In genomic region chr17:37213927-37214326, GRCh38 we compare ENCODE assay signal across 24 cellular contexts.
"Had no signal": no experiment of that assay in that cellular context is flagged by ENCODE, and none has a peak within 500 bp of the region (broad histone marks: within the 10 kb centered on the region; RNA-seq: fewer than 3 reads in every experiment).

No MANE protein-coding gene starts in this region.

- H3K4me1 Mint-ChIP-seq: T-cell had no signal

- H3K27ac Mint-ChIP-seq: T-cell had no signal

- H3K27me3 Mint-ChIP-seq: T-cell had no signal

- ATAC-seq: HepG2, T-cell had no signal

- H3K4me3 Mint-ChIP-seq: T-cell had no signal

- H3K4me2 ChIP-seq: SK-N-SH had no signal

- H3K9me3 ChIP-seq: SK-N-SH had no signal

- H3K9me3 Mint-ChIP-seq: T-cell had no signal

- H3K9ac ChIP-seq: SK-N-SH had no signal

- H3K27ac ChIP-seq: HL-60 had no signal

- H3K9me2 ChIP-seq: SK-N-SH had no signal

- DNase-seq: IMR-90, Kasumi-1, KG1, MM.1S, NCI-H1092 treated with DMSO at 0.1 percent for 48 hours, NCI-H1436, NCI-H187, NCI-H2029, NCI-H2081 treated with DMSO at 0.1 percent for 48 hours, NCI-H2171 treated with DMSO at 0.1 percent for 48 hours, NCI-H226, NCI-H446, NCI-H510A, NCI-H524 treated with DMSO at 0.1 percent for 48 hours, NCI-H69, NCI-H774, Right ventricle myocardium superior, RPMI8226, SIG-M5, SK-N-SH, SW 1271, T-cell had no signal
